Comparison of ENCODE assay signal across 22 cellular contexts in the genomic region with DNA sequence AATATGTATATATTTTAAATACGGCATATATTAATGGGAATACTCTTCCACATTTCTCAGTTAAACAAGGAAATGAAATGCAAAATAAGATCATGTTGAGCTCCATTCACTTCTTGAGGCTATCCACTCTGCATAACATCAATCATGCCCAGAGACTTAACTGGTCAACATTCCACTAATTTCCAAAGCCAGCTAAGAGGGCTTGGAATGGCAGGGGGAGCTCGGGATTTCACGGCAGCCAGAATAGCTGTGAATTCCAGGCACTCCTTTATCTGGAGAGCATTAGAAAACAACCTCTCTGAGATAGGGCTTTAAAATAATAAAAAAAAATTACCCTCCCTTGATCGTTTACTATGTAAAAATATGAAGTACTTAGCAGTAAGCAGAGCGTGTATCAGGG.
DNase-seq lines count a peak whose midpoint lies in the region; ATAC-seq and TF ChIP-seq lines count a peak whose summit lies in the region.
"Had no signal": no experiment of that assay in that cellular context is flagged by ENCODE, and none has a peak within 500 bp of the region (broad histone marks: within the 10 kb centered on the region; RNA-seq: fewer than 3 reads in every experiment).

No MANE protein-coding gene starts in this region.

- peaks cover 0 to 9% (median 0%) of the 10 kb centered on the region in 4 donors for H3K4me1 ChIP-seq in tibial artery
- H3K4me1 ChIP-seq: BLaER1 treated with 17β-estradiol and CSF1 and Interleukin-3, amounts not matched to agents 10 nM and 100 nM; esophagus muscularis mucosa had no signal

- DNase-seq in EL (peak; percentile 23), WTC11 (ENCODE audit: low spot score) (no peak), iPS-NIHi11 (ENCODE audit: low spot score) (peak; percentile 20), nephron progenitor cell (no peak), tibial artery (no peak), KBM-7 (no peak), NCI-H2227 (lab: John Stamatoyannopoulos, UW; ENCODE audit: unreplicated experiment) (no peak)
- DNase-seq: activated CD4-positive, alpha-beta T cell treated with anti-CD3 and anti-CD28 coated beads for 36 hours; activated T-cell treated with anti-CD3 and anti-CD28 coated beads, Interleukin-2, amount 50 U/mL, for 24 hours; Caco-2; foreskin melanocyte; KG1; NCI-H1436 treated with DMSO at 0.1 percent for 48 hours; NCI-H526 treated with DMSO at 0.1 percent for 48 hours; nucleus accumbens; stimulated activated CD4-positive, alpha-beta T cell treated with anti-CD3 and anti-CD28 coated beads, Interleukin-2, amount 100 ng/mL, for 48 hours; T-helper 17 cell had no signal

- H3K36me3 ChIP-seq in tibial artery, result peaks cover 50 to 62% (median 60%) of the 10 kb centered on the region in 3 donors

- H3K4me3 Mint-ChIP-seq in WTC11 (no peak overlapping the region), nephron progenitor cell (no peak overlapping the region)
- H3K4me3 Mint-ChIP-seq: activated CD4-positive, alpha-beta T cell treated with anti-CD3 and anti-CD28 coated beads for 36 hours; activated T-cell treated with anti-CD3 and anti-CD28 coated beads, Interleukin-2, amount 50 U/mL, for 24 hours; stimulated activated effector memory CD8-positive, alpha-beta T cell treated with anti-CD3 and anti-CD28 coated beads, Interleukin-12 subunit alpha, Interleukin-12 subunit beta, amount 100 ng/mL, for 72 hours; T-helper 17 cell had no signal

- CTCF ChIA-PET in WTC11 (lab: Charles Lee), result interaction anchor here (0.7 to 3.8 kb wide), 9 partner anchors 10 to 312 kb away, joined by 3 to 24 read pairs (median 5); no protein-coding TSS in a partner anchor

- H3K27me3 ChIP-seq in tibial artery, result no peaks in the 10 kb centered on the region
- H3K27me3 ChIP-seq: BLaER1 treated with 17β-estradiol and CSF1 and Interleukin-3, amounts not matched to agents 10 nM and 100 nM; esophagus muscularis mucosa; vagina had no signal

- H3K4me3 ChIP-seq in tibial artery, result no peak overlapping the region
- H3K4me3 ChIP-seq: BLaER1 treated with 17β-estradiol and CSF1 and Interleukin-3, amounts not matched to agents 10 nM and 100 nM; esophagus muscularis mucosa; vagina had no signal

- no peak overlapping the region for H3K27ac ChIP-seq in tibial artery
- H3K27ac ChIP-seq: BLaER1 treated with 17β-estradiol and CSF1 and Interleukin-3, amounts not matched to agents 10 nM and 100 nM; esophagus muscularis mucosa; vagina had no signal

- H3K9me3 Mint-ChIP-seq in WTC11, result peaks cover 9% of the 10 kb centered on the region
- peaks cover 36% of the 10 kb centered on the region for H3K9me3 Mint-ChIP-seq in nephron progenitor cell
- H3K9me3 Mint-ChIP-seq: activated T-cell treated with anti-CD3 and anti-CD28 coated beads, Interleukin-2, amount 50 U/mL, for 24 hours; stimulated activated effector memory CD8-positive, alpha-beta T cell treated with anti-CD3 and anti-CD28 coated beads, Interleukin-12 subunit alpha, Interleukin-12 subunit beta, amount 100 ng/mL, for 72 hours had no signal

- POLR2A ChIA-PET in WTC11 (lab: Charles Lee), result interaction anchor here (0.6 kb wide), 1 partner anchor 292 kb away, joined by 3 read pairs; no protein-coding TSS in a partner anchor

- H3K4me1 Mint-ChIP-seq in WTC11, result peaks cover 47% of the 10 kb centered on the region
- peaks cover 52% of the 10 kb centered on the region for H3K4me1 Mint-ChIP-seq in nephron progenitor cell
- H3K4me1 Mint-ChIP-seq: activated CD4-positive, alpha-beta T cell treated with anti-CD3 and anti-CD28 coated beads for 36 hours; stimulated activated effector memory CD8-positive, alpha-beta T cell treated with anti-CD3 and anti-CD28 coated beads, Interleukin-12 subunit alpha, Interleukin-12 subunit beta, amount 100 ng/mL, for 72 hours; T-helper 17 cell had no signal

- in situ Hi-C loops in KBM-7 (cut with MboI; ENCODE audit: low pct_unique_long_range_greater_than_20kb, low sequenced_read_pairs), result no loop called here

- H3K27ac Mint-ChIP-seq in WTC11, result no peak overlapping the region
- H3K27ac Mint-ChIP-seq in nephron progenitor cell, result peak overlapping the region; percentile 1
- H3K27ac Mint-ChIP-seq: activated CD4-positive, alpha-beta T cell treated with anti-CD3 and anti-CD28 coated beads for 36 hours; activated T-cell treated with anti-CD3 and anti-CD28 coated beads, Interleukin-2, amount 50 U/mL, for 24 hours; stimulated activated effector memory CD8-positive, alpha-beta T cell treated with anti-CD3 and anti-CD28 coated beads, Interleukin-12 subunit alpha, Interleukin-12 subunit beta, amount 100 ng/mL, for 72 hours; T-helper 17 cell had no signal

- H3K36me3 Mint-ChIP-seq in WTC11 (peaks cover 43% of the 10 kb centered on the region), nephron progenitor cell (ENCODE audit: low read depth) (peaks cover 68% of the 10 kb centered on the region)
- H3K36me3 Mint-ChIP-seq: stimulated activated effector memory CD8-positive, alpha-beta T cell treated with anti-CD3 and anti-CD28 coated beads, Interleukin-12 subunit alpha, Interleukin-12 subunit beta, amount 100 ng/mL, for 72 hours had no signal

- H3K9me3 ChIP-seq in tibial artery, result no peaks in the 10 kb centered on the region
- H3K9me3 ChIP-seq: BLaER1 treated with 17β-estradiol and CSF1 and Interleukin-3, amounts not matched to agents 10 nM and 100 nM; Caco-2; esophagus muscularis mucosa; vagina had no signal

- H3K27me3 Mint-ChIP-seq in WTC11 (ENCODE audit: low read depth) (no peaks in the 10 kb centered on the region; the same call in 1 of the 2 replicates), nephron progenitor cell (ENCODE audit: low read depth, poor library complexity) (peaks cover 19% of the 10 kb centered on the region)

- TF ChIP-seq CTCF in WTC11 (IDR thresholded peaks at IDR 0.05), result no peak
- no peak for TF ChIP-seq CTCF in nephron progenitor cell (IDR thresholded peaks at IDR 0.05)
- TF ChIP-seq CTCF in tibial artery (IDR thresholded peaks at IDR 0.05), result no peak

- intact Hi-C loops in tibial artery (cut with DNase I; ENCODE audit: low total_unique reads), result no loop called here

- ATAC-seq in WTC11 (peak; percentile 75), HG02798 (IDR thresholded peaks at IDR 0.05; ENCODE audit: poor library complexity, unreplicated experiment) (no peak)
- ATAC-seq: activated CD4-positive, alpha-beta T cell treated with anti-CD3 and anti-CD28 coated beads for 36 hours; stimulated activated effector memory CD8-positive, alpha-beta T cell treated with anti-CD3 and anti-CD28 coated beads, Interleukin-12 subunit alpha, Interleukin-12 subunit beta, amount 100 ng/mL, for 72 hours; T-helper 17 cell had no signal

TF ChIP-seq in WTC11, 78 proteins besides CTCF, POLR2A, EP300 and RAD21:
- TF ChIP-seq TP53 (CRISPR knock-in tag; IDR thresholded peaks at IDR 0.05), result no peak
- no peak for TF ChIP-seq CBFB (CRISPR knock-in tag; IDR thresholded peaks at IDR 0.05; ENCODE audit: low read depth)
- TF ChIP-seq, protein P1, sequence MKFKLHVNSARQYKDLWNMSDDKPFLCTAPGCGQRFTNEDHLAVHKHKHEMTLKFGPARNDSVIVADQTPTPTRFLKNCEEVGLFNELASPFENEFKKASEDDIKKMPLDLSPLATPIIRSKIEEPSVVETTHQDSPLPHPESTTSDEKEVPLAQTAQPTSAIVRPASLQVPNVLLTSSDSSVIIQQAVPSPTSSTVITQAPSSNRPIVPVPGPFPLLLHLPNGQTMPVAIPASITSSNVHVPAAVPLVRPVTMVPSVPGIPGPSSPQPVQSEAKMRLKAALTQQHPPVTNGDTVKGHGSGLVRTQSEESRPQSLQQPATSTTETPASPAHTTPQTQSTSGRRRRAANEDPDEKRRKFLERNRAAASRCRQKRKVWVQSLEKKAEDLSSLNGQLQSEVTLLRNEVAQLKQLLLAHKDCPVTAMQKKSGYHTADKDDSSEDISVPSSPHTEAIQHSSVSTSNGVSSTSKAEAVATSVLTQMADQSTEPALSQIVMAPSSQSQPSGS (CRISPR knock-in tag; IDR thresholded peaks at IDR 0.05; ENCODE audit: borderline replicate concordance, low read depth), result no peak
- TF ChIP-seq KAT7 (CRISPR knock-in tag; IDR thresholded peaks at IDR 0.05; ENCODE audit: borderline replicate concordance), result no peak
- TF ChIP-seq, protein P2, sequence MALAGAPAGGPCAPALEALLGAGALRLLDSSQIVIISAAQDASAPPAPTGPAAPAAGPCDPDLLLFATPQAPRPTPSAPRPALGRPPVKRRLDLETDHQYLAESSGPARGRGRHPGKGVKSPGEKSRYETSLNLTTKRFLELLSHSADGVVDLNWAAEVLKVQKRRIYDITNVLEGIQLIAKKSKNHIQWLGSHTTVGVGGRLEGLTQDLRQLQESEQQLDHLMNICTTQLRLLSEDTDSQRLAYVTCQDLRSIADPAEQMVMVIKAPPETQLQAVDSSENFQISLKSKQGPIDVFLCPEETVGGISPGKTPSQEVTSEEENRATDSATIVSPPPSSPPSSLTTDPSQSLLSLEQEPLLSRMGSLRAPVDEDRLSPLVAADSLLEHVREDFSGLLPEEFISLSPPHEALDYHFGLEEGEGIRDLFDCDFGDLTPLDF (CRISPR knock-in tag; IDR thresholded peaks at IDR 0.05), result no peak
- no peak for TF ChIP-seq IRF2 (CRISPR knock-in tag; IDR thresholded peaks at IDR 0.05; ENCODE audit: borderline replicate concordance, low read depth)
- no peak for TF ChIP-seq ETV6 (CRISPR knock-in tag; IDR thresholded peaks at IDR 0.05)

Comparison
In these comparisons a context has a peak if more than half of its experiments do, and no peak if none do; other contexts are left out.
1. DNase-seq: peak in EL (single experiment) and iPS-NIHi11 (single experiment); none in WTC11 (single experiment), nephron progenitor cell (single experiment), tibial artery (0 of 2), KBM-7 (single experiment) and NCI-H2227 (single experiment).